ENCODE assay signal across 2 cellular contexts in the genomic region with DNA sequence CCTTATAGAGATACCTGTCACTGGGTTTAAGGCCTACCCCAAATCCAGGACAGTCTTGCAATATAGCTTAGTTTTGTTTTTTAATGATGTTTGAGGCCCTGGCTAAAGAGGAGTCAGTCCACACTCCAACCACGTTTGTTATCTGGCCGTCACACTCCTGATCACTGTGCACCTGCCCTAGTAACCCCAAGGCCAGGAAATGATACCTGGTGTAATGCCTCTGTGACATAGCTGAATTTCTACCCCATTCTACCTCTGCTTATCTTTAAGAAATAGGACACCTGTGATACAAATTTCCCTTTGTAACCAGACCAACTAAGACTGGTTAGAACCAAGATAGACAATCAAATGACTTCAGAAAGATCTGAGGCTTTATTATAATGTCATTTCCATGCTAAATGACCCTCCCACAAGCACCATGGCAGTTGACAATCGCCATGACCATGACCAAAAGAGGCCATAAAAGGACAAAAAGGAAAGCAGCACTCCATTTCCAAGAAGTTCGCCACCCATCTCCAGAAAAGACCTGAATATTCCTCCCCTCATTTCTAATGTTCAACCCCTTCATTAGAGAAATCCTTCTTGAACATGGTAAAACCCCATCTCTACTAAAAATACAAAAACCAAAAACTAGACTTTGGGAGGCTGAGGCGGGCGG.
A peak's percentile ranks its signal among the peaks of the same experiment; 100 is the strongest.
TF ChIP-seq lines count a peak whose summit lies in the region.

No MANE protein-coding gene starts in this region.

TF ChIP-seq in IMR-90, 13 proteins besides CTCF, POLR2A, EP300 and RAD21:
- no peak for TF ChIP-seq SMC3 (IDR thresholded peaks at IDR 0.05; ENCODE audit: low read depth, low read length)
- no peak for TF ChIP-seq FOS (IDR thresholded peaks at IDR 0.05; ENCODE audit: low read depth, low read length)
- no peak for TF ChIP-seq BHLHE40 (IDR thresholded peaks at IDR 0.05; ENCODE audit: low read depth, low read length)
- no peak for TF ChIP-seq MAFK (IDR thresholded peaks at IDR 0.05; ENCODE audit: low read depth, low read length)
- TF ChIP-seq MXI1 (IDR thresholded peaks at IDR 0.05; ENCODE audit: borderline replicate concordance, low read depth, low read length): no peak
- no peak for TF ChIP-seq MAZ (IDR thresholded peaks at IDR 0.05; ENCODE audit: borderline replicate concordance, low read depth, low read length)
- no peak for TF ChIP-seq RCOR1 (IDR thresholded peaks at IDR 0.05; ENCODE audit: insufficient replicate concordance, low read length)
- no peak for TF ChIP-seq CEBPB (IDR thresholded peaks at IDR 0.05; ENCODE audit: low read depth, low read length)
- no peak for TF ChIP-seq CHD1 (IDR thresholded peaks at IDR 0.05; ENCODE audit: low read depth, low read length)
- TF ChIP-seq ELK1 (IDR thresholded peaks at IDR 0.05; ENCODE audit: borderline replicate concordance, low read depth, low read length): no peak
- no peak for TF ChIP-seq USF2 (IDR thresholded peaks at IDR 0.05; ENCODE audit: low read depth, low read length)
- no peak for TF ChIP-seq RFX5 (IDR thresholded peaks at IDR 0.05; ENCODE audit: low read depth, low read length)
- TF ChIP-seq NFE2L2 (IDR thresholded peaks at IDR 0.05; ENCODE audit: low read depth, low read length): no peak

TF ChIP-seq in K562, 482 proteins besides CTCF, POLR2A, EP300 and RAD21 (continues in another document):
- TF ChIP-seq MXI1 (IDR thresholded peaks at IDR 0.05; ENCODE audit: low read depth, low read length) (no peak), RBBP5 (IDR thresholded peaks at IDR 0.05; ENCODE audit: borderline replicate concordance, insufficient read depth, low read length, poor library complexity, severe bottlenecking) (no peak), SMAD4 (CRISPR knock-in tag; conservative IDR thresholded peaks at IDR 0.05) (no peak), ADNP (tag; IDR thresholded peaks at IDR 0.05) (no peak), WHSC1 (IDR thresholded peaks at IDR 0.05; ENCODE audit: low read length) (no peak), CBFA2T2 (conservative IDR thresholded peaks at IDR 0.05) (peak; percentile 76), MLX (CRISPR knock-in tag; conservative IDR thresholded peaks at IDR 0.05) (no peak), MCM7 (IDR thresholded peaks at IDR 0.05) (no peak), ZBTB17 (CRISPR knock-in tag; IDR thresholded peaks at IDR 0.05) (no peak), NUFIP1 (IDR thresholded peaks at IDR 0.05; ENCODE audit: partially characterized antibody) (no peak), TBP (optimal IDR thresholded peaks at IDR 0.05; ENCODE audit: low read depth, low read length) (peak; percentile 69), PML (IDR thresholded peaks at IDR 0.05; ENCODE audit: low read length) (0 out of 2 replicates have a peak, but pooled peaks have one; percentile 30), ARID3B (CRISPR knock-in tag; IDR thresholded peaks at IDR 0.05; ENCODE audit: borderline replicate concordance) (no peak), CBX3 (IDR thresholded peaks at IDR 0.05; ENCODE audit: borderline replicate concordance in 1 of 2, low read length in 2 of 2) (no peak), MTA2 (IDR thresholded peaks at IDR 0.05; ENCODE audit: low read depth) (no peak), HMG20B (CRISPR knock-in tag; IDR thresholded peaks at IDR 0.05) (no peak), ZNF311 (CRISPR knock-in tag; IDR thresholded peaks at IDR 0.05) (no peak), TRIM24 (IDR thresholded peaks at IDR 0.05) (peak; percentile 13 to 65; a peak in 1 of 4 replicates), TAL1 (IDR thresholded peaks at IDR 0.05) (peak; percentile 79), PTRF (tag; IDR thresholded peaks at IDR 0.05) (no peak), MEF2D (tag; conservative IDR thresholded peaks at IDR 0.05; ENCODE audit: low read depth) (no peak), USF2 (CRISPR knock-in tag; IDR thresholded peaks at IDR 0.05) (no peak), GTF2F1 (IDR thresholded peaks at IDR 0.05; ENCODE audit: low read depth, low read length) (no peak), TARDBP (IDR thresholded peaks at IDR 0.05) (no peak), ZBTB2 (IDR thresholded peaks at IDR 0.05) (0 out of 2 replicates have a peak, but pooled peaks have one; percentile 21), ZNF717 (CRISPR knock-in tag; IDR thresholded peaks at IDR 0.05) (no peak), SMC3 (conservative IDR thresholded peaks at IDR 0.05; ENCODE audit: insufficient read depth, low read depth, low read length) (no peak), GTF2A2 (tag; IDR thresholded peaks at IDR 0.05) (no peak), ARID3A (IDR thresholded peaks at IDR 0.05; ENCODE audit: borderline replicate concordance, low read depth, low read length) (peak; percentile 67; the same call in 1 of the 2 replicates), PRMT5 (CRISPR knock-in tag; IDR thresholded peaks at IDR 0.05) (no peak), ZNF12 (CRISPR knock-in tag; IDR thresholded peaks at IDR 0.05) (no peak), ZNF609 (CRISPR knock-in tag; IDR thresholded peaks at IDR 0.05; ENCODE audit: borderline replicate concordance) (no peak), SMARCA4 (IDR thresholded peaks at IDR 0.05) (peak; percentile 31; the same call in 1 of the 2 replicates), ZKSCAN8 (CRISPR knock-in tag; IDR thresholded peaks at IDR 0.05) (no peak), MEF2A (IDR thresholded peaks at IDR 0.05; ENCODE audit: control insufficient read depth, low read depth, low read length) (no peak), ZNF444 (CRISPR knock-in tag; IDR thresholded peaks at IDR 0.05) (no peak), TAF9B (IDR thresholded peaks at IDR 0.05; ENCODE audit: partially characterized antibody) (no peak), ZFX (CRISPR knock-in tag; IDR thresholded peaks at IDR 0.05) (peak; percentile 31; the same call in 1 of the 2 replicates), CREBBP (IDR thresholded peaks at IDR 0.05; ENCODE audit: low read depth, low read length) (no peak), ARID1B (IDR thresholded peaks at IDR 0.05) (peak; percentile 76), FOXP4 (CRISPR knock-in tag; IDR thresholded peaks at IDR 0.05; ENCODE audit: borderline replicate concordance) (no peak), SRF (CRISPR knock-in tag; IDR thresholded peaks at IDR 0.05) (peak in 1 of 2 experiments; percentile 96; a peak in 2 of 4 replicates), HLTF (IDR thresholded peaks at IDR 0.05) (peak; percentile 34; the same call in 1 of the 2 replicates)
- TF ChIP-seq, protein P1, sequence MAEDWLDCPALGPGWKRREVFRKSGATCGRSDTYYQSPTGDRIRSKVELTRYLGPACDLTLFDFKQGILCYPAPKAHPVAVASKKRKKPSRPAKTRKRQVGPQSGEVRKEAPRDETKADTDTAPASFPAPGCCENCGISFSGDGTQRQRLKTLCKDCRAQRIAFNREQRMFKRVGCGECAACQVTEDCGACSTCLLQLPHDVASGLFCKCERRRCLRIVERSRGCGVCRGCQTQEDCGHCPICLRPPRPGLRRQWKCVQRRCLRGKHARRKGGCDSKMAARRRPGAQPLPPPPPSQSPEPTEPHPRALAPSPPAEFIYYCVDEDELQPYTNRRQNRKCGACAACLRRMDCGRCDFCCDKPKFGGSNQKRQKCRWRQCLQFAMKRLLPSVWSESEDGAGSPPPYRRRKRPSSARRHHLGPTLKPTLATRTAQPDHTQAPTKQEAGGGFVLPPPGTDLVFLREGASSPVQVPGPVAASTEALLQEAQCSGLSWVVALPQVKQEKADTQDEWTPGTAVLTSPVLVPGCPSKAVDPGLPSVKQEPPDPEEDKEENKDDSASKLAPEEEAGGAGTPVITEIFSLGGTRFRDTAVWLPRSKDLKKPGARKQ (CRISPR knock-in tag; IDR thresholded peaks at IDR 0.05): no peak
